In genomic region chr6:13422601-13423247, GRCh38 we compare ENCODE assay signal across 9 cellular contexts.
A peak's percentile ranks its signal among the peaks of the same experiment; 100 is the strongest.
DNase-seq lines count a peak whose midpoint lies in the region; ATAC-seq and TF ChIP-seq lines count a peak whose summit lies in the region.
"Had no signal": no experiment of that assay in that cellular context is flagged by ENCODE, and none has a peak within 500 bp of the region (broad histone marks: within the 10 kb centered on the region; RNA-seq: fewer than 3 reads in every experiment).

No MANE protein-coding gene starts in this region.

- ATAC-seq in RWPE2 (ENCODE audit: low read depth): no peak
- ATAC-seq in thoracic aorta (ENCODE audit: insufficient number of reproducible peaks, low FRiP score, low read depth): no peak
- no peak for ATAC-seq in GM21526 (IDR thresholded peaks at IDR 0.05; ENCODE audit: low FRiP score, unreplicated experiment)
- no peak for ATAC-seq in HG02678 (IDR thresholded peaks at IDR 0.05; ENCODE audit: unreplicated experiment)

- H3K27ac ChIP-seq in RWPE2 (ENCODE audit: poor library complexity, severe bottlenecking) (peak overlapping the region; percentile 3), thoracic aorta (peak overlapping the region; percentile 67 to 70)

- H3K4me1 ChIP-seq in RWPE2 (ENCODE audit: insufficient read depth, poor library complexity, severe bottlenecking): peaks cover 7% of the 10 kb centered on the region
- H3K4me1 ChIP-seq in thoracic aorta (ENCODE audit: control insufficient read depth in 1 of 2, low read depth in 2 of 2): peaks cover 24 to 63% of the 10 kb centered on the region in 2 donors

- DNase-seq in RWPE2 (ENCODE audit: low spot score) (no peak), epithelial cell of proximal tubule (ENCODE audit: low read depth) (no peak), lung microvascular endothelial cell (ENCODE audit: low read depth in 2 of 2) (peak; percentile 27 to 91), thoracic aorta (ENCODE audit: low spot score) (no peak), MG63 (no peak), SIG-M5 treated with dmso at 0.1 percent for 504 hours (lab: John Stamatoyannopoulos, UW; ENCODE audit: unreplicated experiment) (no peak)
- DNase-seq: NCI-H510A treated with DMSO at 0.1 percent for 48 hours had no signal

- no peaks in the 10 kb centered on the region for H3K36me3 ChIP-seq in RWPE2 (ENCODE audit: low read depth)
- H3K36me3 ChIP-seq in thoracic aorta: no peaks in the 10 kb centered on the region
- no peaks in the 10 kb centered on the region for H3K36me3 ChIP-seq in MG63

- H3K4me3 ChIP-seq in RWPE2 (ENCODE audit: severe bottlenecking): no peak overlapping the region
- H3K4me3 ChIP-seq in epithelial cell of proximal tubule (ENCODE audit: low read depth, low read length): peak overlapping the region; percentile 11
- H3K4me3 ChIP-seq in thoracic aorta: peak overlapping the region; percentile 30
- no peak overlapping the region for H3K4me3 ChIP-seq in MG63

- TF ChIP-seq CTCF in RWPE2 (IDR thresholded peaks at IDR 0.05; ENCODE audit: poor library complexity, severe bottlenecking) (no peak), epithelial cell of proximal tubule (conservative IDR thresholded peaks at IDR 0.05; ENCODE audit: low read depth, low read length) (no peak), thoracic aorta (IDR thresholded peaks at IDR 0.05) (no peak)

- H3K9me3 ChIP-seq in RWPE2 (ENCODE audit: severe bottlenecking) (no peaks in the 10 kb centered on the region), thoracic aorta (no peaks in the 10 kb centered on the region), MG63 (no peaks in the 10 kb centered on the region)

- H3K27me3 ChIP-seq in RWPE2 (ENCODE audit: insufficient read depth, poor library complexity, severe bottlenecking): no peaks in the 10 kb centered on the region
- no peaks in the 10 kb centered on the region for H3K27me3 ChIP-seq in thoracic aorta (replicated peaks; ENCODE audit: insufficient read depth)
- no peaks in the 10 kb centered on the region for H3K27me3 ChIP-seq in MG63

Comparison
In these comparisons a context has a peak if more than half of its experiments do, and no peak if none do; other contexts are left out.
1. DNase-seq: peak in lung microvascular endothelial cell (2 of 2); none in RWPE2 (single experiment), epithelial cell of proximal tubule (single experiment), thoracic aorta (single experiment), MG63 (single experiment) and SIG-M5 treated with dmso at 0.1 percent for 504 hours (single experiment).
2. H3K4me3 ChIP-seq: peak in epithelial cell of proximal tubule (single experiment) and thoracic aorta (single experiment); none in RWPE2 (single experiment) and MG63 (single experiment).